Comparison of ENCODE assay signal across 1 cellular context in genomic region chr21:39379986-39380891, GRCh38.
A peak's percentile ranks its signal among the peaks of the same experiment; 100 is the strongest.
TF ChIP-seq lines count a peak whose summit lies in the region.

No MANE protein-coding gene starts in this region.

TF ChIP-seq in HepG2, 621 proteins besides CTCF, POLR2A, EP300 and RAD21 (continued from another document and continues in another):
- TF ChIP-seq ZUFSP (CRISPR knock-in tag; IDR thresholded peaks at IDR 0.05; ENCODE audit: borderline replicate concordance) (no peak), ZNF160 (CRISPR knock-in tag; IDR thresholded peaks at IDR 0.05) (no peak), ZNF296 (CRISPR knock-in tag; conservative IDR thresholded peaks at IDR 0.05) (no peak), MYC (CRISPR knock-in tag; IDR thresholded peaks at IDR 0.05; ENCODE audit: borderline replicate concordance) (peak; percentile 24; the same call in 1 of the 2 replicates), PHB2 (IDR thresholded peaks at IDR 0.05; ENCODE audit: partially characterized antibody) (no peak), PRDM15 (CRISPR knock-in tag; IDR thresholded peaks at IDR 0.05) (peak; percentile 87), ZNF724P (CRISPR knock-in tag; IDR thresholded peaks at IDR 0.05; ENCODE audit: borderline replicate concordance) (no peak), PRMT3 (CRISPR knock-in tag; IDR thresholded peaks at IDR 0.05; ENCODE audit: borderline replicate concordance, low read depth) (no peak), NONO (IDR thresholded peaks at IDR 0.05) (no peak), NONO (CRISPR knock-in tag; conservative IDR thresholded peaks at IDR 0.05) (no peak), AHDC1 (CRISPR knock-in tag; IDR thresholded peaks at IDR 0.05; ENCODE audit: borderline replicate concordance) (no peak), TP53 (CRISPR knock-in tag; conservative IDR thresholded peaks at IDR 0.05) (no peak), IKZF1 (IDR thresholded peaks at IDR 0.05) (no peak), SPEN (CRISPR knock-in tag; IDR thresholded peaks at IDR 0.05; ENCODE audit: low read depth) (peak; percentile 29; the same call in 1 of the 2 replicates), TBX3 (IDR thresholded peaks at IDR 0.05; ENCODE audit: borderline replicate concordance) (no peak), ZNF543 (CRISPR knock-in tag; IDR thresholded peaks at IDR 0.05) (no peak), TFDP2 (CRISPR knock-in tag; IDR thresholded peaks at IDR 0.05) (peak; percentile 76), ATF2 (CRISPR knock-in tag; IDR thresholded peaks at IDR 0.05) (no peak), IKZF4 (CRISPR knock-in tag; IDR thresholded peaks at IDR 0.05; ENCODE audit: borderline replicate concordance, low read depth, not compliant biosample characterization) (no peak), HOXA3 (CRISPR knock-in tag; IDR thresholded peaks at IDR 0.05) (peak; percentile 60; the same call in 1 of the 2 replicates), ZSCAN20 (CRISPR knock-in tag; IDR thresholded peaks at IDR 0.05; ENCODE audit: borderline replicate concordance) (no peak), KDM5B (CRISPR knock-in tag; IDR thresholded peaks at IDR 0.05; ENCODE audit: borderline replicate concordance) (peak; percentile 59; the same call in 1 of the 2 replicates), ZNF124 (CRISPR knock-in tag; IDR thresholded peaks at IDR 0.05) (no peak), ZBTB46 (CRISPR knock-in tag; IDR thresholded peaks at IDR 0.05; ENCODE audit: borderline replicate concordance) (no peak), KDM2A (CRISPR knock-in tag; IDR thresholded peaks at IDR 0.05; ENCODE audit: borderline replicate concordance, low read depth) (peak; percentile 55; the same call in 1 of the 2 replicates), ZNF816 (CRISPR knock-in tag; IDR thresholded peaks at IDR 0.05; ENCODE audit: borderline replicate concordance) (no peak), SKIL (CRISPR knock-in tag; IDR thresholded peaks at IDR 0.05; ENCODE audit: borderline replicate concordance) (no peak), ZNF335 (CRISPR knock-in tag; IDR thresholded peaks at IDR 0.05) (no peak), ZNF704 (CRISPR knock-in tag; IDR thresholded peaks at IDR 0.05; ENCODE audit: borderline replicate concordance) (no peak), THAP7 (CRISPR knock-in tag; IDR thresholded peaks at IDR 0.05) (no peak), KLF9 (CRISPR knock-in tag; IDR thresholded peaks at IDR 0.05; ENCODE audit: low read depth) (peak; percentile 52; the same call in 1 of the 2 replicates), DDIT3 (CRISPR knock-in tag; IDR thresholded peaks at IDR 0.05) (no peak), JARID2 (CRISPR knock-in tag; IDR thresholded peaks at IDR 0.05; ENCODE audit: insufficient replicate concordance) (no peak), TFAP4 (IDR thresholded peaks at IDR 0.05; ENCODE audit: borderline replicate concordance, low read depth) (no peak; the same call in 1 of the 2 replicates), BCL6 (CRISPR knock-in tag; IDR thresholded peaks at IDR 0.05) (no peak), DMAP1 (CRISPR knock-in tag; IDR thresholded peaks at IDR 0.05) (peak; percentile 54; the same call in 1 of the 2 replicates), ZNF550 (CRISPR knock-in tag; IDR thresholded peaks at IDR 0.05; ENCODE audit: borderline replicate concordance) (no peak), EED (CRISPR knock-in tag; IDR thresholded peaks at IDR 0.05) (no peak), NFYC (CRISPR knock-in tag; IDR thresholded peaks at IDR 0.05) (no peak), ZNF326 (CRISPR knock-in tag; IDR thresholded peaks at IDR 0.05; ENCODE audit: borderline replicate concordance) (no peak)
